23 cellular contexts compared by ENCODE assay signal in the genomic region with DNA sequence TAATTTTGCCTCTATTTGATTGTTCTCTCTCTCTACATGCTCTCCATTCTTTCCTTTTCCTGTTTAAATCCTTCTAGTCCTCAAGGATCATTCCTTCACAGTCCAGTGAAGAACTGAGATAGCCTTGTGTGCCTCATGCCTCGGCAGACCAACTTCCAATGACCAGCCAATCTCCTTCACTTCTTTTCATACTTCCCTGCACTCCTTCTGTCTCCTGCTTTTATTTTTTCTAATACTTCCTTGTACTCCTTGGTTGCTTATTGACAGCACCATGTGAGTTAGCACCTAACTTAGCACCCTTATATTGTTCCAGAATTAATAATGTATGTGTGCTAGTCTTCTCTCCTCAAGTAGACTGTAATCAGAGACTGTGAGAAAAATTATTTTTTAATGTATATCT.
"Had no signal": no experiment of that assay in that cellular context is flagged by ENCODE, and none has a peak within 500 bp of the region (broad histone marks: within the 10 kb centered on the region; RNA-seq: fewer than 3 reads in every experiment).

No MANE protein-coding gene starts in this region.

- ATAC-seq: activated CD8-positive, alpha-beta memory T cell treated with anti-CD3 and anti-CD28 coated beads, Interleukin-2, amount 10 ng/mL, durations not matched to agents 7 days and 5 days; Panc1; Right ventricle myocardium inferior had no signal

- H3K4me3 ChIP-seq: SK-N-MC had no signal

- H3K27ac Mint-ChIP-seq: activated naive CD8-positive, alpha-beta T cell; activated T-cell treated with anti-CD3 and anti-CD28 coated beads, Interleukin-2, amount 50 U/mL, for 24 hours; activated T-helper 1 cell treated with anti-CD3 and anti-CD28 coated beads, Interleukin-12 subunit alpha, Interleukin-12 subunit beta, Interleukin-2, Interleukin-4 antibody, amounts not matched to agents 30 ng/mL and 10 ng/mL and 1 ng/mL, durations not matched to agents 14 hours and 24 hours and 36 hours had no signal

- H3K9me3 Mint-ChIP-seq: activated T-cell treated with anti-CD3 and anti-CD28 coated beads, Interleukin-2, amount 50 U/mL, for 24 hours had no signal

- H3K36me3 Mint-ChIP-seq: activated CD8-positive, alpha-beta memory T cell treated with anti-CD3 and anti-CD28 coated beads, Interleukin-2, amount 10 ng/mL, durations not matched to agents 7 days and 5 days; activated naive CD8-positive, alpha-beta T cell had no signal

- H3K9ac ChIP-seq: KMS-11 had no signal

- H3K4me3 Mint-ChIP-seq: activated CD8-positive, alpha-beta memory T cell treated with anti-CD3 and anti-CD28 coated beads, Interleukin-2, amount 10 ng/mL, durations not matched to agents 7 days and 5 days; activated naive CD8-positive, alpha-beta T cell; activated T-cell treated with anti-CD3 and anti-CD28 coated beads, Interleukin-2, amount 50 U/mL, for 24 hours; activated T-helper 1 cell treated with anti-CD3 and anti-CD28 coated beads, Interleukin-12 subunit alpha, Interleukin-12 subunit beta, Interleukin-2, Interleukin-4 antibody, amounts not matched to agents 30 ng/mL and 10 ng/mL and 1 ng/mL, durations not matched to agents 14 hours and 24 hours and 36 hours had no signal

- H3K27ac ChIP-seq: KMS-11, SK-N-MC, VCaP had no signal

- DNase-seq: activated CD4-positive, CD25-positive, alpha-beta regulatory T cell; activated CD8-positive, alpha-beta memory T cell treated with anti-CD3 and anti-CD28 coated beads, Interleukin-2, amount 10 ng/mL, durations not matched to agents 7 days and 5 days; activated effector memory CD4-positive, alpha-beta T cell treated with Interleukin-2 at 50 U/mL for 16 hours; activated naive CD4-positive, alpha-beta T cell; activated T-cell treated with anti-CD3 and anti-CD28 coated beads, Interleukin-2, amount 50 U/mL, for 24 hours; aorta; central memory CD4-positive, alpha-beta T cell; NCI-H1105 treated with DMSO at 0.1 percent for 48 hours; NCI-H1436 treated with DMSO at 0.1 percent for 48 hours; NCI-H187; NCI-H2081; NCI-H510A treated with DMSO at 0.1 percent for 48 hours; NK-92 treated with Interleukin-12 subunit alpha and Interleukin-12 subunit beta, amount 100 ng/mL, for 24 hours; OCI-M1; RPMI8226; T-helper 1 cell had no signal

- H3K4me2 ChIP-seq: KMS-11 had no signal

- H3K27me3 Mint-ChIP-seq: activated naive CD8-positive, alpha-beta T cell; activated T-cell treated with anti-CD3 and anti-CD28 coated beads, Interleukin-2, amount 50 U/mL, for 24 hours had no signal
